In the genomic region with DNA sequence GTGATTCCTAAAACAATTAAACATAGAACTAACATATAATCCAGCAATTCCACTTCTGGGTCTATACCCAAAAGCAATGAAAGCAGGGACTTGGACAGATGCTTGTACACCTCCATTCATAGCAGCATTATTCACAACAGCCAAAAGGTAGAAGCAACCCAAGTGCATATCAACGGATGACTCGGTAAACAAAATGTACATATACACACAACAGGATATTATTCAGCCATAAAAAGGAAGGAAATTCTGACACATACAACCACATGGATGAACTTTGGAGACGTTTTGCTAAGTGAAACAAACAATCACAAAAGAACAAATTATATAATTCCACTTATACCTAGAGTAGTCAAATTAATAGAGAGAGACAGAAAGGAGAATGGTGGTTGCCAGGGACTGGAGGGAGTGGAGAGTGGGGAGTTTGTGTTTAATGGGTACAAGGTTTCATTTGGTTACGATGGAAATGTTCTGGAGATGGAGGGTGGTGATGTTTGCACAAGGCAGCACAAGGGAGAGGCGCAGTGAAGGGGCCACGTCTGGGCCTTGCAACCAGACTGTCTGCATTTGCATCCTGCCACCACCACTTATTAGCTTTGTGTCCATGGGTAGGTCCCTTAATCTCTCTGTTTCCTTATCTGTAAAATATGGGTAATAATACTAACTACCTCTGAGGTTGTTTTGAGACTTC, we compare ENCODE assay signal across 1 cellular context.
TF ChIP-seq lines count a peak whose summit lies in the region.

No MANE protein-coding gene starts in this region.

TF ChIP-seq in GM23338, 12 proteins besides CTCF, POLR2A, EP300 and RAD21 (continued from another document):
- no peak for TF ChIP-seq ZNF462 (CRISPR knock-in tag; IDR thresholded peaks at IDR 0.05)
